Comparison of ENCODE assay signal across 1 cellular context in the genomic region with DNA sequence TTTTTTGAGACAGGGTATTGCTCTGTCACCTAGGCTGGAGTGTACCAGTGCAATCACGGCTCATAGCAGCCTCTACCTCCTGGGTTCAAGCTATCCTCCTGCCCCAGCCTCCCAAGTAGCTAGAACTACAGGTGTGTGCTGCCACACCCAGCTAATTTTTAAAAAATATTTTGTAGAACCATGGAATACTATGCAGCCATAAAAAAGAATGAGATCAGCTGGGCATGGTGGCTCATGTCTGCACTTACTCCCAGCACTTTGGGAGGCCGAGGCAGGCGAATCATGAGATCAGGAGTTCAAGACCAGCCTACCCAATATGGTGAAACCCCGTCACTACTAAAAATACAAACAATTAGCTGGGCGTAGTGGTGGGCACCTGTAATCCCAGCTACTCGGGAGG.
TF ChIP-seq lines count a peak whose summit lies in the region.

No MANE protein-coding gene starts in this region.

TF ChIP-seq in A549, 52 proteins besides CTCF, POLR2A, EP300 and RAD21 (continued from another document):
- TF ChIP-seq E2F6 (IDR thresholded peaks at IDR 0.05; ENCODE audit: borderline replicate concordance, low read depth) (no peak), TP53 (CRISPR knock-in tag; IDR thresholded peaks at IDR 0.05) (no peak), ZFP36 (IDR thresholded peaks at IDR 0.05; ENCODE audit: borderline replicate concordance, partially characterized antibody) (no peak), USF2 (IDR thresholded peaks at IDR 0.05) (no peak)
